ENCODE assay signal across 9 cellular contexts in genomic region chr10:79685044-79685685, GRCh38. TPM values are rescaled to one million over a fixed set of nuclear protein-coding genes. Genes with fewer than 3 reads are reported as not detected.
DNase-seq lines count a peak whose midpoint lies in the region; TF ChIP-seq lines count a peak whose summit lies in the region.
"Not testable (repeated sequence)": the region's sequence is repeated elsewhere in the genome, so short reads cannot be mapped to it uniquely, and the experiment has no call there.
"Had no signal": no experiment of that assay in that cellular context is flagged by ENCODE, and none has a peak within 500 bp of the region (broad histone marks: within the 10 kb centered on the region; RNA-seq: fewer than 3 reads in every experiment).

No MANE protein-coding gene starts in this region.

- not testable (repeated sequence) for H3K4me3 Mint-ChIP-seq in neural crest cell

- H3K4me3 ChIP-seq in HAP-1; epithelial cell of esophagus (ENCODE audit: low read length); transverse colon: not testable (repeated sequence)

- 95% methylated on average over 15 of the region's 21 CpGs; no CpG with 5 or more reads in 1 of the 2 donors for WGBS in transverse colon (ENCODE audit: low coverage in 1 of 2), 2 donors

- H3K27me3 ChIP-seq in HAP-1 (ENCODE audit: low read depth); transverse colon: not testable (repeated sequence)

- not testable (repeated sequence) for H3K27ac Mint-ChIP-seq in neural crest cell (ENCODE audit: unreplicated experiment)

- peak; percentile 13 to 63 for DNase-seq in HAP-1 (ENCODE audit: low spot score in 2 of 2)
- DNase-seq in KBM-7 = peak; percentile 29
- peak; percentile 70 for DNase-seq in RPMI8226
- peak; percentile 23 for DNase-seq in activated T-cell treated with anti-CD3 and anti-CD28 coated beads for 1 hour (ENCODE audit: low read depth)
- DNase-seq in epithelial cell of esophagus (ENCODE audit: low read depth) = peak; percentile 54
- DNase-seq in neural crest cell (ENCODE audit: low read depth, low spot score) = not testable (repeated sequence)
- peak; percentile 64 for DNase-seq in transverse colon

- not testable (repeated sequence) for H3K9me3 Mint-ChIP-seq in neural crest cell

- intact Hi-C loops in transverse colon (cut with DNase I; ENCODE audit: low total_unique reads) = not testable (repeated sequence)

- not testable (repeated sequence) for H3K4me1 Mint-ChIP-seq in neural crest cell

- H3K27ac ChIP-seq in transverse colon = not testable (repeated sequence)

- H3K9me3 ChIP-seq in HAP-1, transverse colon: not testable (repeated sequence)

- TF ChIP-seq EP300 in transverse colon (IDR thresholded peaks at IDR 0.05; ENCODE audit: low read depth) = not testable (repeated sequence)

- H3K27me3 Mint-ChIP-seq in neural crest cell (ENCODE audit: low read depth) = not testable (repeated sequence)

- in situ Hi-C loops in HAP-1 (cut with MboI; ENCODE audit: low sequenced_read_pairs); KBM-7 (cut with MboI; ENCODE audit: low pct_unique_long_range_greater_than_20kb, low sequenced_read_pairs); transverse colon (cut with MboI; ENCODE audit: low pct_ligation_motif_present in 1 of 4, low pct_unique_long_range_greater_than_20kb in 1 of 4, low sequenced_read_pairs in 3 of 4): not testable (repeated sequence)

- not testable (repeated sequence) for H3K4me1 ChIP-seq in HAP-1, transverse colon

- H3K36me3 Mint-ChIP-seq in neural crest cell (ENCODE audit: low read depth) = not testable (repeated sequence)

- TF ChIP-seq CTCF in GM12872 (IDR thresholded peaks at IDR 0.05; ENCODE audit: insufficient read depth, low read depth, low read length) (peak; percentile 19; the same call in 1 of the 3 replicates), epithelial cell of esophagus (IDR thresholded peaks at IDR 0.05; ENCODE audit: insufficient read depth, low read depth, low read length, missing control alignments) (peak; percentile 23), neural crest cell (conservative IDR thresholded peaks at IDR 0.05) (peak; percentile 18)
- TF ChIP-seq CTCF in transverse colon (IDR thresholded peaks at IDR 0.05) = not testable (repeated sequence)

- not testable (repeated sequence) for TF ChIP-seq POLR2A in transverse colon (IDR thresholded peaks at IDR 0.05)

- H3K36me3 ChIP-seq in HAP-1 (replicated peaks); transverse colon: not testable (repeated sequence)

RNA-seq across cellular contexts. Expression of gene NUTM2B, which starts 17.9 kb away (rescaled TPM):
- total RNA-seq in neural crest cell (1.8 TPM in 2 replicates), transverse colon (1 to 10 TPM in 2 of 4 donors, under 1 TPM in 1, not detected in 1; 0.79 to 6.8 (median 1.6) TPM)
- total RNA-seq: SJSA1 had no signal
